Comparison of ENCODE assay signal across 25 cellular contexts in the genomic region with DNA sequence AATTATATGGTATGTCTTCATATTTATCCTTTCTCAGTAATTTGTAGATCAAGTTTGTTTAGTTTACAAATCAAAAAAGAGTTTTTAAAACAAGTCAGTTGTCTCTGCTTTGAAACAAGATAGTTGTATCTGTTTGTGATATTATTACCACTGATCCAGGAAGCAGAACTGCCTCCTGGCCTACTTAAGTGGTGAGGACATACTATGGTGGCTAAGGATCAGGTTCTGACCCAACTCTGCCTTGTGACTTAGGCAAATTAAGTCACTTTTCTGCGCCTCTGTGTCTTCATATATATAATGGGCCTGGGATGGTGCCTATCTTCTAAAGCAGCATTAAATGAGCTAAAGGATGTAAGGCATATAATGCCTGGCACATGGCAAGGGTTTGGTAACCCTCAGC.
"Had no signal": no experiment of that assay in that cellular context is flagged by ENCODE, and none has a peak within 500 bp of the region (broad histone marks: within the 10 kb centered on the region; RNA-seq: fewer than 3 reads in every experiment).

No MANE protein-coding gene starts in this region.

- H3K27me3 ChIP-seq: body of pancreas, cardiac muscle cell, tibial nerve had no signal

- H3K4me3 ChIP-seq: body of pancreas, cardiac muscle cell, mucosa of descending colon, tibial nerve had no signal

- H3K4me3 Mint-ChIP-seq: activated CD8-positive, alpha-beta T cell treated with anti-CD3 and anti-CD28 coated beads, Interleukin-2, amount 10 ng/mL, durations not matched to agents 7 days and 5 days; activated naive CD8-positive, alpha-beta T cell treated with anti-CD3 and anti-CD28 coated beads, Interleukin-2, amount 50 U/mL, for 24 hours; activated T-helper 1 cell treated with anti-CD3 and anti-CD28 coated beads, Interleukin-12 subunit alpha, Interleukin-12 subunit beta, Interleukin-2, Interleukin-4 antibody, amounts not matched to agents 30 ng/mL and 10 ng/mL and 1 ng/mL, durations not matched to agents 14 hours and 24 hours and 36 hours; nephron progenitor cell; T-cell had no signal

- H3K27ac Mint-ChIP-seq: activated CD8-positive, alpha-beta T cell treated with anti-CD3 and anti-CD28 coated beads, Interleukin-2, amount 10 ng/mL, durations not matched to agents 7 days and 5 days; activated naive CD8-positive, alpha-beta T cell treated with anti-CD3 and anti-CD28 coated beads, Interleukin-2, amount 50 U/mL, for 24 hours; activated T-helper 1 cell treated with anti-CD3 and anti-CD28 coated beads, Interleukin-12 subunit alpha, Interleukin-12 subunit beta, Interleukin-2, Interleukin-4 antibody, amounts not matched to agents 30 ng/mL and 10 ng/mL and 1 ng/mL, durations not matched to agents 14 hours and 24 hours and 36 hours; nephron progenitor cell; T-cell had no signal

- DNase-seq: activated CD4-positive, alpha-beta T cell treated with anti-CD3 and anti-CD28 coated beads, Interleukin-2, amount 50 U/mL, for 1 hour; activated CD4-positive, CD25-positive, alpha-beta regulatory T cell treated with anti-CD3 and anti-CD28 coated beads, Interleukin-2, amount 50 U/mL, for 72 hours; activated CD8-positive, alpha-beta T cell treated with anti-CD3 and anti-CD28 coated beads, Interleukin-2, amount 10 ng/mL, durations not matched to agents 7 days and 5 days; activated gamma-delta T cell; activated naive CD4-positive, alpha-beta T cell treated with anti-CD3 and anti-CD28 coated beads, Interleukin-2, amount 50 U/mL, for 16 hours; activated naive CD8-positive, alpha-beta T cell treated with anti-CD3 and anti-CD28 coated beads, Interleukin-2, amount 50 U/mL, for 24 hours; anterior cingulate cortex; body of pancreas; foreskin fibroblast; hippocampal formation; kidney glomerular epithelial cell; mesendoderm; mucosa of descending colon; nephron progenitor cell; occipital lobe; posterior cingulate gyrus; stimulated activated CD4-positive, alpha-beta T cell treated with anti-CD3 and anti-CD28 coated beads, Interleukin-4, amount 100 ng/mL, for 24 hours; stimulated activated naive CD8-positive, alpha-beta T cell treated with anti-CD3 and anti-CD28 coated beads, Interleukin-15, Interleukin-2, amounts not matched to agents 100 U/mL and 50 U/mL, for 24 hours; substantia nigra; T-cell; WERI-Rb-1 had no signal

- H3K36me3 ChIP-seq: cardiac muscle cell, tibial nerve, WERI-Rb-1 had no signal

- ATAC-seq: activated CD8-positive, alpha-beta T cell treated with anti-CD3 and anti-CD28 coated beads, Interleukin-2, amount 10 ng/mL, durations not matched to agents 7 days and 5 days; activated naive CD8-positive, alpha-beta T cell treated with anti-CD3 and anti-CD28 coated beads, Interleukin-2, amount 50 U/mL, for 24 hours; body of pancreas; mucosa of descending colon; SK-N-SH treated with all-trans-retinoic acid at 6 μM for 48 hours; stimulated activated naive CD8-positive, alpha-beta T cell treated with anti-CD3 and anti-CD28 coated beads, Interleukin-15, Interleukin-2, amounts not matched to agents 100 U/mL and 50 U/mL, for 24 hours; T-cell had no signal

- H3K9me3 Mint-ChIP-seq: activated naive CD8-positive, alpha-beta T cell treated with anti-CD3 and anti-CD28 coated beads, Interleukin-2, amount 50 U/mL, for 24 hours; activated T-helper 1 cell treated with anti-CD3 and anti-CD28 coated beads, Interleukin-12 subunit alpha, Interleukin-12 subunit beta, Interleukin-2, Interleukin-4 antibody, amounts not matched to agents 30 ng/mL and 10 ng/mL and 1 ng/mL, durations not matched to agents 14 hours and 24 hours and 36 hours; nephron progenitor cell; T-cell had no signal

- H3K27me3 Mint-ChIP-seq: activated naive CD8-positive, alpha-beta T cell treated with anti-CD3 and anti-CD28 coated beads, Interleukin-2, amount 50 U/mL, for 24 hours; T-cell had no signal

- H3K9me3 ChIP-seq: body of pancreas, mucosa of descending colon, tibial nerve had no signal

- H3K27ac ChIP-seq: body of pancreas, cardiac muscle cell, WERI-Rb-1 had no signal
